Comparison of ENCODE assay signal across 9 cellular contexts in genomic region chr11:11569936-11570491, GRCh38. TPM values are rescaled to one million over a fixed set of nuclear protein-coding genes. Genes with fewer than 3 reads are reported as not detected.
A peak's percentile ranks its signal among the peaks of the same experiment; 100 is the strongest.
DNase-seq lines count a peak whose midpoint lies in the region; ATAC-seq, FAIRE-seq and TF ChIP-seq lines count a peak whose summit lies in the region.
"Had no signal": no experiment of that assay in that cellular context is flagged by ENCODE, and none has a peak within 500 bp of the region (broad histone marks: within the 10 kb centered on the region; RNA-seq: fewer than 3 reads in every experiment).

No MANE protein-coding gene starts in this region.

- no peaks in the 10 kb centered on the region for H3K27me3 ChIP-seq in left ventricle myocardium inferior (ENCODE audit: low read depth)
- H3K27me3 ChIP-seq: breast epithelium had no signal

- H3K27ac ChIP-seq in VCaP, result peak overlapping the region; percentile 65
- H3K27ac ChIP-seq in left ventricle myocardium inferior (replicated peaks), result peak overlapping the region; percentile 80

- peaks cover 84% of the 10 kb centered on the region for H3K4me1 ChIP-seq in left ventricle myocardium inferior
- H3K4me1 ChIP-seq: breast epithelium had no signal

- TF ChIP-seq CTCF in VCaP (conservative IDR thresholded peaks at IDR 0.05) (no peak), left ventricle myocardium inferior (IDR thresholded peaks at IDR 0.05; ENCODE audit: borderline replicate concordance) (peak; percentile 38), D721Med (IDR thresholded peaks at IDR 0.05; ENCODE audit: insufficient read depth, missing control alignments) (no peak)

- peak overlapping the region; percentile 30 for H3K4me3 ChIP-seq in left ventricle myocardium inferior

- DNase-seq in Daoy (ENCODE audit: low read depth) (peak; percentile 72), left ventricle myocardium inferior (peak; percentile 75), posterior vena cava (ENCODE audit: low spot score) (peak; percentile 91), D721Med (ENCODE audit: insufficient read length, low spot score) (no peak)
- no peak for DNase-seq in stimulated activated CD4-positive, alpha-beta T cell treated with anti-CD3 and anti-CD28 coated beads, Interleukin-15, amount 100 ng/mL, for 24 hours

- intact Hi-C loops in left ventricle myocardium inferior (cut with micrococcal nuclease), result no loop called here
- intact Hi-C loops in posterior vena cava (cut with DNase I), result no loop called here

- no peak for FAIRE-seq in D721Med (lab: Jason Lieb, UNC)

- H3K9me3 ChIP-seq in left ventricle myocardium inferior (replicated peaks), result no peaks in the 10 kb centered on the region
- H3K9me3 ChIP-seq: breast epithelium had no signal

- ATAC-seq in GM19351 (IDR thresholded peaks at IDR 0.05; ENCODE audit: unreplicated experiment) (no peak), HG03571 (IDR thresholded peaks at IDR 0.05; ENCODE audit: unreplicated experiment) (no peak)

- H3K36me3 ChIP-seq in left ventricle myocardium inferior, result no peaks in the 10 kb centered on the region
- H3K36me3 ChIP-seq: breast epithelium had no signal

RNA-seq across cellular contexts. Expression of gene GALNT18, which starts 51.8 kb away (rescaled TPM):
- total RNA-seq in Daoy (2014; rRNA removed; shearing (Covaris generic)), result 5.9 and 6.9 TPM in 2 replicates
- total RNA-seq in left ventricle myocardium inferior (24.4 TPM), posterior vena cava (10 to 100 TPM; 21.4 to 28.0 TPM)

Comparison
In these comparisons a context has a peak if more than half of its experiments do, and no peak if none do; other contexts are left out.
1. DNase-seq: peak in Daoy (single experiment), left ventricle myocardium inferior (single experiment) and posterior vena cava (single experiment); none in D721Med (single experiment) and stimulated activated CD4-positive, alpha-beta T cell treated with anti-CD3 and anti-CD28 coated beads, Interleukin-15, amount 100 ng/mL, for 24 hours (single experiment).